Comparison of ENCODE assay signal across 19 cellular contexts in the genomic region with DNA sequence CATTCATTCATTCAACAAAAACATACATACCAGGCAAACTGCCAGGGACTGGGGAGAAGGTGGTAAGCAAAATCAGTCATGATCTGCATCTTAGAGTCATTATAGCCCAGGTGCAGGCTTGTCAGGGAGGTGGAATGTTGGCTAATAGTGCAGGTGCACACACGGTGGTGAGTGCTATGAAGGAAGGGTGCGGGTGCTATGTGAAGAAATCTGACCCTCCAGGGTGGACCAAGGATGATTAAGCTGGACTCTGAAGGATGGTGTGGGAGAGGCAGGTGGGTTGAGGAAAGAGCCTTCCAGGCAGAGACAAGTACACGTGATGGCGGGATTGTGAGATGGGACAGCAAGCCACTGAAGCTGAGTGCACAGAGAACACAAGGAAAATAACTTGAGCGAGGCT.
A peak's percentile ranks its signal among the peaks of the same experiment; 100 is the strongest.
DNase-seq lines count a peak whose midpoint lies in the region; ATAC-seq, FAIRE-seq and TF ChIP-seq lines count a peak whose summit lies in the region.
"Had no signal": no experiment of that assay in that cellular context is flagged by ENCODE, and none has a peak within 500 bp of the region (broad histone marks: within the 10 kb centered on the region; RNA-seq: fewer than 3 reads in every experiment).

No MANE protein-coding gene starts in this region.

- H3K18ac ChIP-seq in H1 (ENCODE audit: extremely low read depth, low read length) (no peak overlapping the region), trophoblast cell (ENCODE audit: low read length) (no peak overlapping the region)

- H3K79me2 ChIP-seq in H1 (ENCODE audit: control insufficient read depth in 1 of 2, insufficient read depth in 2 of 2, low read length in 2 of 2) (no peaks in the 10 kb centered on the region), trophoblast cell (ENCODE audit: control insufficient read depth, insufficient read depth, low read length, poor library complexity) (no peaks in the 10 kb centered on the region)

- H4K12ac ChIP-seq in trophoblast cell (ENCODE audit: low read depth, low read length), result no peak overlapping the region

- H3K4me1 Mint-ChIP-seq in activated CD4-positive, alpha-beta memory T cell treated with anti-CD3 and anti-CD28 coated beads, Interleukin-2, amount 10 ng/mL, durations not matched to agents 7 days and 5 days, result no peaks in the 10 kb centered on the region
- H3K4me1 Mint-ChIP-seq: CD4-positive, alpha-beta memory T cell had no signal

- no peak overlapping the region for H2BK15ac ChIP-seq in H1 (ENCODE audit: low read length)

- H3K9ac ChIP-seq in H1 (replicated peaks in 1 of 4; ENCODE audit: extremely low read depth in 1 of 4, low read depth in 3 of 4, low read length in 3 of 4), result no peak overlapping the region
- no peak overlapping the region for H3K9ac ChIP-seq in trophoblast cell (ENCODE audit: low read length)

- H2BK5ac ChIP-seq in H1 (ENCODE audit: low read depth, low read length), result no peak overlapping the region
- H2BK5ac ChIP-seq in trophoblast cell (ENCODE audit: low read depth, low read length, poor library complexity), result no peak overlapping the region

- H3K27me3 ChIP-seq in RWPE2 (ENCODE audit: insufficient read depth, poor library complexity, severe bottlenecking) (peaks cover 4% of the 10 kb centered on the region), H1 (replicated peaks in 1 of 4; ENCODE audit: control insufficient read depth in 3 of 4, extremely low read depth in 1 of 4, insufficient read depth in 3 of 4, low read length in 3 of 4) (no peaks in the 10 kb centered on the region), trophoblast cell (ENCODE audit: insufficient read depth, low read length) (no peaks in the 10 kb centered on the region)

- 0 out of 2 replicates have a peak overlapping the region, but pooled peaks have one; percentile 37 for H2BK20ac ChIP-seq in H1 (ENCODE audit: low read length)

- DNase-seq in RWPE2 (ENCODE audit: low spot score) (no peak), H1 (ENCODE audit: low read depth in 1 of 2, low spot score in 2 of 2) (no peak), epithelial cell of prostate (ENCODE audit: low read depth, low spot score) (peak; percentile 1), trophoblast cell (peak; percentile 67 to 69), UCSD-AML1 (lab: John Stamatoyannopoulos, UW; ENCODE audit: unreplicated experiment) (no peak), left cardiac atrium (no peak)
- no peak for DNase-seq in activated CD4-positive, alpha-beta memory T cell treated with anti-CD3 and anti-CD28 coated beads, Interleukin-2, amount 10 ng/mL, durations not matched to agents 7 days and 5 days
- DNase-seq: C1 segment of cervical spinal cord; Calu3; CD4-positive, alpha-beta memory T cell; COR-L47; DMS53; DMS79 treated with DMSO at 0.1 percent for 48 hours; GF-D8; GOT3; H7 had no signal

- ATAC-seq in RWPE2 (ENCODE audit: low read depth) (peak; percentile 44; the same call in 2 of the 3 replicates), left cardiac atrium (no peak), HG03159 (IDR thresholded peaks at IDR 0.05; ENCODE audit: unreplicated experiment) (no peak)
- ATAC-seq: HCT116 had no signal

- TF ChIP-seq CTCF in RWPE2 (IDR thresholded peaks at IDR 0.05; ENCODE audit: poor library complexity, severe bottlenecking), result no peak
- TF ChIP-seq CTCF in H1 (IDR thresholded peaks at IDR 0.05; ENCODE audit: control extremely low read depth in 1 of 3, insufficient read depth in 1 of 3, low read depth in 1 of 3, low read length in 3 of 3), result no peak

- H3K4me2 ChIP-seq in H1 (ENCODE audit: insufficient read depth in 1 of 2, low read depth in 2 of 2, low read length in 2 of 2) (no peak overlapping the region), trophoblast cell (ENCODE audit: low read length) (no peak overlapping the region)

- H3K14ac ChIP-seq in H1 (ENCODE audit: insufficient read length) (no peak overlapping the region), trophoblast cell (ENCODE audit: low read length) (no peak overlapping the region)

- H3K9me3 ChIP-seq in RWPE2 (ENCODE audit: severe bottlenecking), result no peaks in the 10 kb centered on the region
- no peaks in the 10 kb centered on the region; a peak in 1 of 4 replicates for H3K9me3 ChIP-seq in H1 (ENCODE audit: insufficient read depth in 2 of 2, low read depth in 1 of 2, low read length in 1 of 2)
- no peaks in the 10 kb centered on the region for H3K9me3 ChIP-seq in trophoblast cell (ENCODE audit: insufficient read depth, low read depth, low read length)

- H3K27me3 Mint-ChIP-seq in activated CD4-positive, alpha-beta memory T cell treated with anti-CD3 and anti-CD28 coated beads, Interleukin-2, amount 10 ng/mL, durations not matched to agents 7 days and 5 days, result peaks cover 14% of the 10 kb centered on the region

- H3K27ac Mint-ChIP-seq in activated CD4-positive, alpha-beta memory T cell treated with anti-CD3 and anti-CD28 coated beads, Interleukin-2, amount 10 ng/mL, durations not matched to agents 7 days and 5 days, result no peak overlapping the region
- H3K27ac Mint-ChIP-seq: CD4-positive, alpha-beta memory T cell had no signal

- H3K9me3 Mint-ChIP-seq in activated CD4-positive, alpha-beta memory T cell treated with anti-CD3 and anti-CD28 coated beads, Interleukin-2, amount 10 ng/mL, durations not matched to agents 7 days and 5 days, result no peaks in the 10 kb centered on the region

- H4K91ac ChIP-seq in H1 (replicated peaks; ENCODE audit: insufficient read length, low read length) (peak overlapping the region; percentile 49), trophoblast cell (ENCODE audit: low read depth, low read length) (no peak overlapping the region)

- FAIRE-seq in H1 (lab: Jason Lieb, UNC), result no peak
- FAIRE-seq: GM12892 had no signal

- TF ChIP-seq EP300 in H1 (IDR thresholded peaks at IDR 0.05; ENCODE audit: borderline replicate concordance in 1 of 2, low read depth in 2 of 2, low read length in 2 of 2), result no peak

- H3K36me3 ChIP-seq in RWPE2 (ENCODE audit: low read depth) (no peaks in the 10 kb centered on the region), H1 (ENCODE audit: control insufficient read depth in 2 of 4, insufficient read depth in 4 of 4, low read length in 3 of 4) (no peaks in the 10 kb centered on the region), trophoblast cell (ENCODE audit: control insufficient read depth in 1 of 2, insufficient read depth in 2 of 2, low read length in 2 of 2) (no peaks in the 10 kb centered on the region)

- no peaks in the 10 kb centered on the region for H3K23me2 ChIP-seq in H1 (ENCODE audit: low read depth, low read length)

- H3K23ac ChIP-seq in H1 (ENCODE audit: insufficient read length), result no peak overlapping the region
- no peak overlapping the region for H3K23ac ChIP-seq in trophoblast cell (ENCODE audit: low read length)

- intact Hi-C loops in left cardiac atrium (cut with DNase I), result no loop called here

- H2BK12ac ChIP-seq in H1 (ENCODE audit: low read depth, low read length) (no peak overlapping the region), trophoblast cell (ENCODE audit: low read length) (no peak overlapping the region)

- no peaks in the 10 kb centered on the region for H3K36me3 Mint-ChIP-seq in activated CD4-positive, alpha-beta memory T cell treated with anti-CD3 and anti-CD28 coated beads, Interleukin-2, amount 10 ng/mL, durations not matched to agents 7 days and 5 days (ENCODE audit: low read depth)
- H3K36me3 Mint-ChIP-seq: CD4-positive, alpha-beta memory T cell had no signal

- H3K4me3 ChIP-seq in RWPE2 (ENCODE audit: severe bottlenecking) (no peak overlapping the region), H1 (ENCODE audit: extremely low read depth in 1 of 4, insufficient read depth in 2 of 4, low read depth in 3 of 4, low read length in 4 of 4) (no peak overlapping the region), trophoblast cell (ENCODE audit: low read depth, low read length) (no peak overlapping the region)

- POLR2A ChIA-PET in H1 (lab: Charles Lee; ENCODE audit: partially characterized antibody), result no interaction called here
- POLR2A ChIA-PET in activated CD4-positive, alpha-beta memory T cell treated with anti-CD3 and anti-CD28 coated beads, Interleukin-2, amount 10 ng/mL, durations not matched to agents 7 days and 5 days (lab: Charles Lee), result no interaction called here

- no peak overlapping the region for H4K5ac ChIP-seq in H1 (ENCODE audit: insufficient read length, low read depth, low read length)

- no peak overlapping the region for H3K56ac ChIP-seq in H1 (replicated peaks; ENCODE audit: insufficient read length, low read depth, low read length)

- H2BK120ac ChIP-seq in H1 (replicated peaks; ENCODE audit: low read depth, low read length) (no peak overlapping the region), trophoblast cell (ENCODE audit: insufficient read depth, low read length, poor library complexity) (no peak overlapping the region)

- no peaks in the 10 kb centered on the region for H4K20me1 ChIP-seq in H1 (replicated peaks in 1 of 2; ENCODE audit: control insufficient read depth in 1 of 2, insufficient read depth in 2 of 2, low read length in 2 of 2)

- no peak overlapping the region for H4K8ac ChIP-seq in H1 (ENCODE audit: extremely low read depth, insufficient read depth, low read length)
- no peak overlapping the region for H4K8ac ChIP-seq in trophoblast cell (ENCODE audit: low read depth, low read length)

- H2AFZ ChIP-seq in H1 (ENCODE audit: low read length) (peak overlapping the region; percentile 41; the same call in 1 of the 2 replicates), trophoblast cell (ENCODE audit: insufficient read depth, low read length, poor library complexity) (no peak overlapping the region)

- no peak overlapping the region for H3K4me3 Mint-ChIP-seq in activated CD4-positive, alpha-beta memory T cell treated with anti-CD3 and anti-CD28 coated beads, Interleukin-2, amount 10 ng/mL, durations not matched to agents 7 days and 5 days
- H3K4me3 Mint-ChIP-seq: CD4-positive, alpha-beta memory T cell had no signal

- TF ChIP-seq POLR2A in H1 (IDR thresholded peaks at IDR 0.05; ENCODE audit: control extremely low read depth in 1 of 2, low read depth in 2 of 2, low read length in 2 of 2), result no peak

- H3K4me1 ChIP-seq in RWPE2 (ENCODE audit: insufficient read depth, poor library complexity, severe bottlenecking) (no peaks in the 10 kb centered on the region), H1 (replicated peaks in 1 of 4; ENCODE audit: control insufficient read depth in 3 of 4, insufficient read depth in 4 of 4, low read length in 3 of 4) (peaks cover under 1 to 3% (median 2%) of the 10 kb centered on the region in 4 experiments), trophoblast cell (ENCODE audit: control insufficient read depth in 1 of 2, insufficient read depth in 2 of 2, low read length in 2 of 2) (no peaks in the 10 kb centered on the region)

- no peak overlapping the region for H3K4ac ChIP-seq in H1 (replicated peaks; ENCODE audit: insufficient read length, low read depth, low read length)
- no peak overlapping the region for H3K4ac ChIP-seq in trophoblast cell (ENCODE audit: low read depth, low read length)

- H3K79me1 ChIP-seq in H1 (ENCODE audit: low read depth, low read length) (no peaks in the 10 kb centered on the region), trophoblast cell (ENCODE audit: low read length) (no peaks in the 10 kb centered on the region)

- 88% methylated on average over 5 of the region's 5 CpGs; no CpG with 5 or more reads in 1 of the 2 experiments for WGBS in H1 (ENCODE audit: extremely low coverage in 1 of 2, insufficient coverage in 1 of 2, insufficient read length in 1 of 2, insufficient replicate concordance in 2 of 2, low coverage in 1 of 2, low lambda C conversion rate in 2 of 2, missing lambda C conversion rate in 1 of 2), 2 experiments
- WGBS in trophoblast cell (ENCODE audit: extremely low coverage, insufficient coverage, insufficient read length), result no CpG with 5 or more reads among the region's 5 CpGs

- no peak overlapping the region for H2AK5ac ChIP-seq in H1 (ENCODE audit: low read depth, low read length)
- H2AK5ac ChIP-seq in trophoblast cell (ENCODE audit: low read length), result no peak overlapping the region

- H3K27ac ChIP-seq in RWPE2 (ENCODE audit: poor library complexity, severe bottlenecking), result no peak overlapping the region
- H3K27ac ChIP-seq in H1 (ENCODE audit: low read depth, low read length), result no peak overlapping the region
- H3K27ac ChIP-seq in epithelial cell of prostate, result no peak overlapping the region
- no peak overlapping the region for H3K27ac ChIP-seq in trophoblast cell (ENCODE audit: low read depth, low read length)

- CTCF ChIA-PET in H1 (lab: Charles Lee; ENCODE audit: partially characterized antibody), result interaction anchor here (0.8 to 3.3 kb wide), 12 partner anchors 9 to 334 kb away, joined by 3 to 16 read pairs (median 4); no protein-coding TSS in a partner anchor
- CTCF ChIA-PET in activated CD4-positive, alpha-beta memory T cell treated with anti-CD3 and anti-CD28 coated beads, Interleukin-2, amount 10 ng/mL, durations not matched to agents 7 days and 5 days (lab: Charles Lee), result interaction anchor here (1.2 kb wide), 1 partner anchor 76 kb away, joined by 4 read pairs; no protein-coding TSS in a partner anchor

- TF ChIP-seq RAD21 in H1 (IDR thresholded peaks at IDR 0.05 in 1 of 2, conservative IDR thresholded peaks at IDR 0.05 in 1 of 2; ENCODE audit: low read depth in 2 of 2, low read length in 2 of 2), result no peak

Comparison
In these comparisons a context has a peak if more than half of its experiments do, and no peak if none do; other contexts are left out.
1. DNase-seq: peak in epithelial cell of prostate (single experiment) and trophoblast cell (2 of 2); none in RWPE2 (single experiment), H1 (0 of 2), UCSD-AML1 (single experiment), activated CD4-positive, alpha-beta memory T cell treated with anti-CD3 and anti-CD28 coated beads, Interleukin-2, amount 10 ng/mL, durations not matched to agents 7 days and 5 days (single experiment) and left cardiac atrium (single experiment).